Comparison of ENCODE assay signal across 14 cellular contexts in the genomic region with DNA sequence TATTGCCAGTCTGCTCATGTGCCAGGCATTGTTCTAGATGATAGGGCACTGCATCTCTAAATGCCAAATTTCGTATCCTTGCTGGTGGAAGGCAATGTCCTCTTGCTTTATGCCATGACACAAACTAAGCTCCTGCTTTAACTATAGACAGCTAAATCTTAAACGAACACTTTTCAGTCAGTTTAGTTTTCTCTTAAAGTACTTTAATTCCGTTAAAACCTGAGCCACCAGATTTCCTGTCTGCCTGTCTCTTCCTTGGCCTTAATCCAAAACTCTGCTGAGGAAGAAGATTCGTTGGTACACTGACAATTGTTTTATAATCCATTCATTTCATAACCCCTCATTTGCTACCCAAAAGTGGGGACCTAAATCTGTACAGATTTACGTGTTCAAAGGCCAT.
DNase-seq lines count a peak whose midpoint lies in the region; ATAC-seq and TF ChIP-seq lines count a peak whose summit lies in the region.
"Had no signal": no experiment of that assay in that cellular context is flagged by ENCODE, and none has a peak within 500 bp of the region (broad histone marks: within the 10 kb centered on the region; RNA-seq: fewer than 3 reads in every experiment).

No MANE protein-coding gene starts in this region.

- H3K9me3 ChIP-seq in gastroesophageal sphincter (no peaks in the 10 kb centered on the region), stomach smooth muscle (ENCODE audit: control insufficient read depth in 2 of 2, low read length in 2 of 2) (no peaks in the 10 kb centered on the region)
- H3K9me3 ChIP-seq: thoracic aorta had no signal

- H3K4me3 Mint-ChIP-seq in activated CD4-positive, alpha-beta T cell treated with anti-CD3 and anti-CD28 coated beads, Interleukin-2, amount 10 ng/mL, durations not matched to agents 24 days and 14 days: peak overlapping the region; percentile 18
- H3K4me3 Mint-ChIP-seq in T-cell: peak overlapping the region in 1 of 3 donors; percentile 26
- H3K4me3 Mint-ChIP-seq: brain had no signal

- 36 to 47% methylated on average over 5 of the region's 5 CpGs for WGBS in gastroesophageal sphincter (ENCODE audit: low coverage in 1 of 2), 2 donors

- H3K4me1 ChIP-seq in gastroesophageal sphincter (peaks cover 10 to 48% (median 14%) of the 10 kb centered on the region in 3 donors), stomach smooth muscle (ENCODE audit: control insufficient read depth, insufficient read depth, low read length) (peaks cover 38% of the 10 kb centered on the region)

- ATAC-seq in T-cell (replicated peaks in 1 of 4) (no peak), gastroesophageal sphincter (no peak)

- H3K9ac ChIP-seq in stomach smooth muscle (ENCODE audit: low read length in 2 of 2): no peak overlapping the region

- no peak overlapping the region for H3K4me3 ChIP-seq in gastroesophageal sphincter
- H3K4me3 ChIP-seq in stomach smooth muscle (ENCODE audit: low read length in 2 of 2): no peak overlapping the region
- H3K4me3 ChIP-seq: skin epidermis, thoracic aorta had no signal

- peaks cover 52% of the 10 kb centered on the region for H3K4me1 Mint-ChIP-seq in activated CD4-positive, alpha-beta T cell treated with anti-CD3 and anti-CD28 coated beads, Interleukin-2, amount 10 ng/mL, durations not matched to agents 24 days and 14 days
- peaks cover 40 to 56% (median 47%) of the 10 kb centered on the region in 3 donors for H3K4me1 Mint-ChIP-seq in T-cell

- no peaks in the 10 kb centered on the region for H3K9me3 Mint-ChIP-seq in activated CD4-positive, alpha-beta T cell treated with anti-CD3 and anti-CD28 coated beads, Interleukin-2, amount 10 ng/mL, durations not matched to agents 24 days and 14 days
- no peaks in the 10 kb centered on the region for H3K9me3 Mint-ChIP-seq in T-cell
- H3K9me3 Mint-ChIP-seq: brain had no signal

- peak overlapping the region in 3 of 4 donors; percentile 55 to 77 (median 75) for H3K27ac ChIP-seq in gastroesophageal sphincter
- H3K27ac ChIP-seq in stomach smooth muscle (ENCODE audit: low read length): peak overlapping the region; percentile 37

- H3K36me3 ChIP-seq in gastroesophageal sphincter (peaks cover 0 to 8% of the 10 kb centered on the region in 2 donors), stomach smooth muscle (ENCODE audit: control insufficient read depth in 2 of 2, insufficient read depth in 2 of 2, low read length in 2 of 2) (peaks cover 0 to 2% of the 10 kb centered on the region in 2 donors)

- POLR2A ChIA-PET in T-cell (lab: Charles Lee): no interaction called here

- H3K27me3 Mint-ChIP-seq in activated CD4-positive, alpha-beta T cell treated with anti-CD3 and anti-CD28 coated beads, Interleukin-2, amount 10 ng/mL, durations not matched to agents 24 days and 14 days: no peaks in the 10 kb centered on the region
- no peaks in the 10 kb centered on the region for H3K27me3 Mint-ChIP-seq in T-cell
- H3K27me3 Mint-ChIP-seq: brain had no signal

- no peak for DNase-seq in activated CD4-positive, alpha-beta T cell treated with anti-CD3 and anti-CD28 coated beads, Interleukin-2, amount 10 ng/mL, durations not matched to agents 24 days and 14 days
- DNase-seq in activated CD4-positive, alpha-beta T cell treated with anti-CD3 and anti-CD28 coated beads, Interleukin-2, amount 50 U/mL, for 4 hours: no peak
- DNase-seq in T-cell (no peak), HuH-7 (ENCODE audit: low spot score) (no peak), H4 (ENCODE audit: low spot score) (no peak)
- DNase-seq in stimulated activated CD4-positive, alpha-beta T cell treated with anti-CD3 and anti-CD28 coated beads, Interleukin-4, amount 100 ng/mL, for 24 hours: no peak
- DNase-seq: DMS 273 treated with DMSO at 0.1 percent for 48 hours, NCI-H1417 treated with DMSO at 0.1 percent for 48 hours, NCI-H524 treated with DMSO at 0.1 percent for 48 hours had no signal

- H3K27me3 ChIP-seq in gastroesophageal sphincter (no peaks in the 10 kb centered on the region), stomach smooth muscle (ENCODE audit: control insufficient read depth in 1 of 2, insufficient read depth in 2 of 2, low read length in 2 of 2) (no peaks in the 10 kb centered on the region)

- no peak for TF ChIP-seq POLR2A in gastroesophageal sphincter (IDR thresholded peaks at IDR 0.05)

- peak overlapping the region; percentile 83 for H3K27ac Mint-ChIP-seq in activated CD4-positive, alpha-beta T cell treated with anti-CD3 and anti-CD28 coated beads, Interleukin-2, amount 10 ng/mL, durations not matched to agents 24 days and 14 days
- H3K27ac Mint-ChIP-seq in T-cell: peak overlapping the region; percentile 75 to 83

- intact Hi-C loops in activated CD4-positive, alpha-beta T cell treated with anti-CD3 and anti-CD28 coated beads, Interleukin-2, amount 10 ng/mL, durations not matched to agents 24 days and 14 days (cut with micrococcal nuclease): no loop called here

- no peak for TF ChIP-seq EP300 in gastroesophageal sphincter (IDR thresholded peaks at IDR 0.05)

- CTCF ChIA-PET in T-cell (lab: Charles Lee): interaction anchor here (0.6 to 1.2 kb wide), 3 partner anchors 126 to 157 kb away, joined by 3 to 4 read pairs (median 3); no protein-coding TSS in a partner anchor

- TF ChIP-seq CTCF in gastroesophageal sphincter (IDR thresholded peaks at IDR 0.05): no peak

- peaks cover 65% of the 10 kb centered on the region for H3K36me3 Mint-ChIP-seq in activated CD4-positive, alpha-beta T cell treated with anti-CD3 and anti-CD28 coated beads, Interleukin-2, amount 10 ng/mL, durations not matched to agents 24 days and 14 days (ENCODE audit: low read depth)
- H3K36me3 Mint-ChIP-seq in T-cell: peaks cover 48% of the 10 kb centered on the region
